Comparison of ENCODE assay signal across 27 cellular contexts in the genomic region with DNA sequence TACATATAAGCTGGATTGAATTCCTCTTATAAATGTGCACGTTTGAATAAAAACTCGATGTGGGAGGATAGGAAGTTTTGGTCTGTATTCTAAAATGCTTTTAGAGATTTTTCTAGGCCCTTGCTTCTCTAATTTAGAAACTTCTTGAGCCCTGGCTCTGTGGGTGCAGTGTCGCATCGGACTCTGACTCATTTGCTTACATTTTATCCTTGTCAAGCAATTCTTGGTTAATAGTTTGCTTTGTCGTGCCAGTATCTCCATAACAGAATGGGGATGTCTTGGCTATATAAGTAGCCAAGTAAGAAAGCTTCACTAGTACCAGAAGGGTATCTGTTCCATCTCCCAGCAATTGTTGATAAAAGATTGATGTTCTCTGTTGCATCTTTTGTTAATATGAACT. TPM values are rescaled to one million over a fixed set of nuclear protein-coding genes. Genes with fewer than 3 reads are reported as not detected.
DNase-seq lines count a peak whose midpoint lies in the region; ATAC-seq and TF ChIP-seq lines count a peak whose summit lies in the region.
"Had no signal": no experiment of that assay in that cellular context is flagged by ENCODE, and none has a peak within 500 bp of the region (broad histone marks: within the 10 kb centered on the region; RNA-seq: fewer than 3 reads in every experiment).

No MANE protein-coding gene starts in this region.

- peaks cover 0 to 2% (median 0%) of the 10 kb centered on the region in 11 donors for H3K9me3 Mint-ChIP-seq in naive thymus-derived CD4-positive, alpha-beta T cell
- H3K9me3 Mint-ChIP-seq in activated T-helper 1 cell treated with anti-CD3 and anti-CD28 coated beads, Interleukin-12 subunit alpha, Interleukin-12 subunit beta, Interleukin-2, Interleukin-4 antibody, amounts not matched to agents 30 ng/mL and 10 ng/mL and 1 ng/mL, durations not matched to agents 14 hours and 24 hours and 36 hours = no peaks in the 10 kb centered on the region
- H3K9me3 Mint-ChIP-seq: activated naive CD4-positive, alpha-beta T cell treated with anti-CD3 and anti-CD28 coated beads, Interleukin-2, amount 10 ng/mL, durations not matched to agents 7 days and 5 days; activated T-cell treated with anti-CD3 and anti-CD28 coated beads, Interleukin-2, amount 50 U/mL, for 4 hours; CD4-positive, alpha-beta T cell; central memory CD8-positive, alpha-beta T cell; natural killer cell had no signal

- no peaks in the 10 kb centered on the region for H3K9me3 ChIP-seq in naive thymus-derived CD4-positive, alpha-beta T cell (ENCODE audit: control insufficient read depth in 2 of 3, low read length in 3 of 3)

- CTCF ChIA-PET in naive thymus-derived CD4-positive, alpha-beta T cell (lab: Charles Lee) = no interaction called here

- no peaks in the 10 kb centered on the region for H3K36me3 ChIP-seq in naive thymus-derived CD4-positive, alpha-beta T cell (ENCODE audit: control insufficient read depth in 2 of 3, insufficient read depth in 3 of 3, low read length in 3 of 3)

- H3K4me1 ChIP-seq in naive thymus-derived CD4-positive, alpha-beta T cell (ENCODE audit: control insufficient read depth in 2 of 2, insufficient read depth in 2 of 2, low read length in 2 of 2) = no peaks in the 10 kb centered on the region

- H3K4me3 Mint-ChIP-seq in naive thymus-derived CD4-positive, alpha-beta T cell = no peak overlapping the region
- no peak overlapping the region for H3K4me3 Mint-ChIP-seq in activated T-helper 1 cell treated with anti-CD3 and anti-CD28 coated beads, Interleukin-12 subunit alpha, Interleukin-12 subunit beta, Interleukin-2, Interleukin-4 antibody, amounts not matched to agents 30 ng/mL and 10 ng/mL and 1 ng/mL, durations not matched to agents 14 hours and 24 hours and 36 hours
- H3K4me3 Mint-ChIP-seq: activated naive CD4-positive, alpha-beta T cell treated with anti-CD3 and anti-CD28 coated beads, Interleukin-2, amount 10 ng/mL, durations not matched to agents 7 days and 5 days; activated T-cell treated with anti-CD3 and anti-CD28 coated beads, Interleukin-2, amount 50 U/mL, for 4 hours; CD4-positive, alpha-beta T cell; central memory CD8-positive, alpha-beta T cell; natural killer cell had no signal

- no peak overlapping the region for H3K27ac Mint-ChIP-seq in naive thymus-derived CD4-positive, alpha-beta T cell
- no peak overlapping the region for H3K27ac Mint-ChIP-seq in activated T-helper 1 cell treated with anti-CD3 and anti-CD28 coated beads, Interleukin-12 subunit alpha, Interleukin-12 subunit beta, Interleukin-2, Interleukin-4 antibody, amounts not matched to agents 30 ng/mL and 10 ng/mL and 1 ng/mL, durations not matched to agents 14 hours and 24 hours and 36 hours
- H3K27ac Mint-ChIP-seq: activated naive CD4-positive, alpha-beta T cell treated with anti-CD3 and anti-CD28 coated beads, Interleukin-2, amount 10 ng/mL, durations not matched to agents 7 days and 5 days; CD4-positive, alpha-beta T cell; natural killer cell had no signal

- ATAC-seq in naive thymus-derived CD4-positive, alpha-beta T cell = no peak
- ATAC-seq: activated T-cell treated with anti-CD3 and anti-CD28 coated beads, Interleukin-2, amount 50 U/mL, for 4 hours; left cardiac atrium; natural killer cell; right cardiac atrium had no signal

- intact Hi-C loops in naive thymus-derived CD4-positive, alpha-beta T cell (cut with micrococcal nuclease) = no loop called here
- intact Hi-C loops in activated T-helper 1 cell treated with anti-CD3 and anti-CD28 coated beads, Interleukin-12 subunit alpha, Interleukin-12 subunit beta, Interleukin-2, Interleukin-4 antibody, amounts not matched to agents 30 ng/mL and 10 ng/mL and 1 ng/mL, durations not matched to agents 14 hours and 24 hours and 36 hours (cut with micrococcal nuclease) = no loop called here

- no peaks in the 10 kb centered on the region for H3K4me1 Mint-ChIP-seq in naive thymus-derived CD4-positive, alpha-beta T cell
- no peaks in the 10 kb centered on the region for H3K4me1 Mint-ChIP-seq in activated T-helper 1 cell treated with anti-CD3 and anti-CD28 coated beads, Interleukin-12 subunit alpha, Interleukin-12 subunit beta, Interleukin-2, Interleukin-4 antibody, amounts not matched to agents 30 ng/mL and 10 ng/mL and 1 ng/mL, durations not matched to agents 14 hours and 24 hours and 36 hours (ENCODE audit: low read depth)
- H3K4me1 Mint-ChIP-seq: activated naive CD4-positive, alpha-beta T cell treated with anti-CD3 and anti-CD28 coated beads, Interleukin-2, amount 10 ng/mL, durations not matched to agents 7 days and 5 days; central memory CD8-positive, alpha-beta T cell; natural killer cell had no signal

- no peak overlapping the region for H3K4me3 ChIP-seq in naive thymus-derived CD4-positive, alpha-beta T cell (ENCODE audit: low read length)
- H3K4me3 ChIP-seq: dorsolateral prefrontal cortex had no signal

- no peak for TF ChIP-seq CTCF in GM20000 (IDR thresholded peaks at IDR 0.05; ENCODE audit: extremely low read depth, missing control alignments)

- peaks cover 3 to 11% (median 5%) of the 10 kb centered on the region in 5 donors for H3K27me3 Mint-ChIP-seq in naive thymus-derived CD4-positive, alpha-beta T cell
- peaks cover 6% of the 10 kb centered on the region for H3K27me3 Mint-ChIP-seq in activated T-helper 1 cell treated with anti-CD3 and anti-CD28 coated beads, Interleukin-12 subunit alpha, Interleukin-12 subunit beta, Interleukin-2, Interleukin-4 antibody, amounts not matched to agents 30 ng/mL and 10 ng/mL and 1 ng/mL, durations not matched to agents 14 hours and 24 hours and 36 hours (ENCODE audit: insufficient read depth)
- H3K27me3 Mint-ChIP-seq: activated naive CD4-positive, alpha-beta T cell treated with anti-CD3 and anti-CD28 coated beads, Interleukin-2, amount 10 ng/mL, durations not matched to agents 7 days and 5 days had no signal

- POLR2A ChIA-PET in naive thymus-derived CD4-positive, alpha-beta T cell (lab: Charles Lee) = no interaction called here

- no peaks in the 10 kb centered on the region for H3K36me3 Mint-ChIP-seq in naive thymus-derived CD4-positive, alpha-beta T cell
- no peaks in the 10 kb centered on the region for H3K36me3 Mint-ChIP-seq in activated T-helper 1 cell treated with anti-CD3 and anti-CD28 coated beads, Interleukin-12 subunit alpha, Interleukin-12 subunit beta, Interleukin-2, Interleukin-4 antibody, amounts not matched to agents 30 ng/mL and 10 ng/mL and 1 ng/mL, durations not matched to agents 14 hours and 24 hours and 36 hours (ENCODE audit: low read depth)
- H3K36me3 Mint-ChIP-seq: activated naive CD4-positive, alpha-beta T cell treated with anti-CD3 and anti-CD28 coated beads, Interleukin-2, amount 10 ng/mL, durations not matched to agents 7 days and 5 days; natural killer cell had no signal

- no peaks in the 10 kb centered on the region for H3K27me3 ChIP-seq in naive thymus-derived CD4-positive, alpha-beta T cell (ENCODE audit: control insufficient read depth in 2 of 2, insufficient read depth in 2 of 2, low read length in 2 of 2)
- H3K27me3 ChIP-seq: dorsolateral prefrontal cortex had no signal

- DNase-seq in AG20443 (ENCODE audit: low spot score) (peak; percentile 44), M059J (ENCODE audit: low read depth) (peak; percentile 54), fibroblast of gingiva (ENCODE audit: low read depth) (peak; percentile 71), renal cortical epithelial cell (ENCODE audit: low read depth) (peak; percentile 77), GM20000 (ENCODE audit: low spot score) (no peak), NCI-H1436 treated with DMSO at 0.1 percent for 48 hours (lab: John Stamatoyannopoulos, UW) (no peak)
- DNase-seq in naive thymus-derived CD4-positive, alpha-beta T cell = no peak
- DNase-seq in activated T-helper 1 cell treated with anti-CD3 and anti-CD28 coated beads, Interleukin-12 subunit alpha, Interleukin-12 subunit beta, Interleukin-2, Interleukin-4 antibody, amounts not matched to agents 30 ng/mL and 10 ng/mL and 1 ng/mL, durations not matched to agents 14 hours and 24 hours and 36 hours (ENCODE audit: low spot score) = no peak
- DNase-seq: activated CD4-positive, alpha-beta T cell treated with anti-CD3 and anti-CD28 coated beads for 4 hours; activated naive CD4-positive, alpha-beta T cell treated with anti-CD3 and anti-CD28 coated beads, Interleukin-2, amount 10 ng/mL, durations not matched to agents 7 days and 5 days; activated T-cell treated with anti-CD3 and anti-CD28 coated beads, Interleukin-2, amount 50 U/mL, for 4 hours; anterior cingulate cortex; CD4-positive, alpha-beta T cell; dorsolateral prefrontal cortex; GDM1; glutamatergic neuron; Kasumi-1; left cardiac atrium; mesendoderm; natural killer cell; NCI-H1092; NCI-H2081 treated with DMSO at 0.1 percent for 48 hours; NCI-H510A treated with DMSO at 0.1 percent for 48 hours; NK-92 treated with Interleukin-12 subunit alpha and Interleukin-12 subunit beta, amount 100 ng/mL, for 24 hours; right cardiac atrium; trophoblast cell had no signal

- H3K27ac ChIP-seq in naive thymus-derived CD4-positive, alpha-beta T cell (ENCODE audit: low read depth, low read length) = no peak overlapping the region
- H3K27ac ChIP-seq: dorsolateral prefrontal cortex had no signal

RNA-seq across cellular contexts. Expression of gene SGMS2, which starts 10.7 kb away (rescaled TPM):
- 24.7 and 27.1 TPM in 2 replicates for total RNA-seq in M059J (2014; rRNA removed; shearing (Covaris generic))
- 223 and 244 TPM in 2 replicates for total RNA-seq in renal cortical epithelial cell
- total RNA-seq in naive thymus-derived CD4-positive, alpha-beta T cell = 1 to 10 TPM in 1 of 5 experiments, under 1 TPM in 2, not detected in 2; 0.24 to 3.5 (median 0.36) TPM
- not detected for polyA plus RNA-seq in naive thymus-derived CD4-positive, alpha-beta T cell
- 0.64 and 1.1 TPM in 2 replicates for total RNA-seq in activated T-helper 1 cell treated with anti-CD3 and anti-CD28 coated beads, Interleukin-12 subunit alpha, Interleukin-12 subunit beta, Interleukin-2, Interleukin-4 antibody, amounts not matched to agents 30 ng/mL and 10 ng/mL and 1 ng/mL, durations not matched to agents 14 hours and 24 hours and 36 hours

Comparison
In these comparisons a context has a peak if more than half of its experiments do, and no peak if none do; other contexts are left out.
1. DNase-seq: peak in AG20443 (single experiment), M059J (single experiment), fibroblast of gingiva (single experiment) and renal cortical epithelial cell (single experiment); none in naive thymus-derived CD4-positive, alpha-beta T cell (0 of 9), activated T-helper 1 cell treated with anti-CD3 and anti-CD28 coated beads, Interleukin-12 subunit alpha, Interleukin-12 subunit beta, Interleukin-2, Interleukin-4 antibody, amounts not matched to agents 30 ng/mL and 10 ng/mL and 1 ng/mL, durations not matched to agents 14 hours and 24 hours and 36 hours (single experiment), GM20000 (single experiment) and NCI-H1436 treated with DMSO at 0.1 percent for 48 hours (single experiment).